Comparison of ENCODE assay signal across 1 cellular context in genomic region chr2:241093133-241093761, GRCh38.
TF ChIP-seq lines count a peak whose summit lies in the region.
"Not testable (repeated sequence)": the region's sequence is repeated elsewhere in the genome, so short reads cannot be mapped to it uniquely, and the experiment has no call there.

No MANE protein-coding gene starts in this region.

TF ChIP-seq in HepG2, 621 proteins besides CTCF, POLR2A, EP300 and RAD21 (continued from another document and continues in another):
- TF ChIP-seq, protein P1, sequence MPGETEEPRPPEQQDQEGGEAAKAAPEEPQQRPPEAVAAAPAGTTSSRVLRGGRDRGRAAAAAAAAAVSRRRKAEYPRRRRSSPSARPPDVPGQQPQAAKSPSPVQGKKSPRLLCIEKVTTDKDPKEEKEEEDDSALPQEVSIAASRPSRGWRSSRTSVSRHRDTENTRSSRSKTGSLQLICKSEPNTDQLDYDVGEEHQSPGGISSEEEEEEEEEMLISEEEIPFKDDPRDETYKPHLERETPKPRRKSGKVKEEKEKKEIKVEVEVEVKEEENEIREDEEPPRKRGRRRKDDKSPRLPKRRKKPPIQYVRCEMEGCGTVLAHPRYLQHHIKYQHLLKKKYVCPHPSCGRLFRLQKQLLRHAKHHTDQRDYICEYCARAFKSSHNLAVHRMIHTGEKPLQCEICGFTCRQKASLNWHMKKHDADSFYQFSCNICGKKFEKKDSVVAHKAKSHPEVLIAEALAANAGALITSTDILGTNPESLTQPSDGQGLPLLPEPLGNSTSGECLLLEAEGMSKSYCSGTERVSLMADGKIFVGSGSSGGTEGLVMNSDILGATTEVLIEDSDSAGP (CRISPR knock-in tag; IDR thresholded peaks at IDR 0.05; ENCODE audit: borderline replicate concordance), result peak; percentile 54; the same call in 1 of the 2 replicates
- TF ChIP-seq, protein P2, sequence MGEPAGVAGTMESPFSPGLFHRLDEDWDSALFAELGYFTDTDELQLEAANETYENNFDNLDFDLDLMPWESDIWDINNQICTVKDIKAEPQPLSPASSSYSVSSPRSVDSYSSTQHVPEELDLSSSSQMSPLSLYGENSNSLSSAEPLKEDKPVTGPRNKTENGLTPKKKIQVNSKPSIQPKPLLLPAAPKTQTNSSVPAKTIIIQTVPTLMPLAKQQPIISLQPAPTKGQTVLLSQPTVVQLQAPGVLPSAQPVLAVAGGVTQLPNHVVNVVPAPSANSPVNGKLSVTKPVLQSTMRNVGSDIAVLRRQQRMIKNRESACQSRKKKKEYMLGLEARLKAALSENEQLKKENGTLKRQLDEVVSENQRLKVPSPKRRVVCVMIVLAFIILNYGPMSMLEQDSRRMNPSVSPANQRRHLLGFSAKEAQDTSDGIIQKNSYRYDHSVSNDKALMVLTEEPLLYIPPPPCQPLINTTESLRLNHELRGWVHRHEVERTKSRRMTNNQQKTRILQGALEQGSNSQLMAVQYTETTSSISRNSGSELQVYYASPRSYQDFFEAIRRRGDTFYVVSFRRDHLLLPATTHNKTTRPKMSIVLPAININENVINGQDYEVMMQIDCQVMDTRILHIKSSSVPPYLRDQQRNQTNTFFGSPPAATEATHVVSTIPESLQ (CRISPR knock-in tag; conservative IDR thresholded peaks at IDR 0.05), result 0 out of 2 replicates have a peak, but pooled peaks have one; percentile 53
- TF ChIP-seq HOXA3 (CRISPR knock-in tag; IDR thresholded peaks at IDR 0.05) (peak; percentile 77; the same call in 1 of the 2 replicates), GATAD2A (CRISPR knock-in tag; IDR thresholded peaks at IDR 0.05) (peak; percentile 93), PITX1 (CRISPR knock-in tag; IDR thresholded peaks at IDR 0.05) (peak; percentile 98), HMG20A (CRISPR knock-in tag; IDR thresholded peaks at IDR 0.05; ENCODE audit: borderline replicate concordance) (peak; percentile 86), KDM2A (CRISPR knock-in tag; IDR thresholded peaks at IDR 0.05; ENCODE audit: borderline replicate concordance, low read depth) (peak; percentile 75), ZNF574 (CRISPR knock-in tag; IDR thresholded peaks at IDR 0.05) (peak; percentile 65), ELF3 (CRISPR knock-in tag; IDR thresholded peaks at IDR 0.05) (peak; percentile 97), ZNF782 (CRISPR knock-in tag; IDR thresholded peaks at IDR 0.05; ENCODE audit: borderline replicate concordance) (0 out of 2 replicates have a peak, but pooled peaks have one; percentile 24), TBX3 (IDR thresholded peaks at IDR 0.05; ENCODE audit: borderline replicate concordance) (peak; percentile 97), ZNF350 (CRISPR knock-in tag; IDR thresholded peaks at IDR 0.05; ENCODE audit: borderline replicate concordance, low read depth) (peak; percentile 62; the same call in 1 of the 2 replicates), KDM3A (CRISPR knock-in tag; IDR thresholded peaks at IDR 0.05; ENCODE audit: low read depth) (peak; percentile 65; the same call in 1 of the 2 replicates), CREB1 (CRISPR knock-in tag; IDR thresholded peaks at IDR 0.05) (peak; percentile 78), PPARG (CRISPR knock-in tag; conservative IDR thresholded peaks at IDR 0.05) (peak; percentile 76; the same call in 1 of the 2 replicates), ZNF143 (CRISPR knock-in tag; IDR thresholded peaks at IDR 0.05) (0 out of 2 replicates have a peak, but pooled peaks have one; percentile 33), YEATS2 (CRISPR knock-in tag; IDR thresholded peaks at IDR 0.05; ENCODE audit: borderline replicate concordance) (peak; percentile 39; the same call in 1 of the 2 replicates), KAT7 (CRISPR knock-in tag; IDR thresholded peaks at IDR 0.05; ENCODE audit: borderline replicate concordance) (0 out of 2 replicates have a peak, but pooled peaks have one; percentile 66), ZNF605 (CRISPR knock-in tag; IDR thresholded peaks at IDR 0.05) (0 out of 2 replicates have a peak, but pooled peaks have one; percentile 60), ZNF747 (CRISPR knock-in tag; IDR thresholded peaks at IDR 0.05; ENCODE audit: borderline replicate concordance) (peak; percentile 63; the same call in 1 of the 2 replicates), PHF5A (CRISPR knock-in tag; IDR thresholded peaks at IDR 0.05; ENCODE audit: low read depth, unreplicated experiment) (peak; percentile 70), ZNF891 (CRISPR knock-in tag; IDR thresholded peaks at IDR 0.05) (0 out of 2 replicates have a peak, but pooled peaks have one; percentile 36), ARID5B (CRISPR knock-in tag; IDR thresholded peaks at IDR 0.05) (peak; percentile 95), GABPA (CRISPR knock-in tag; IDR thresholded peaks at IDR 0.05; ENCODE audit: low read depth) (peak; percentile 59; the same call in 1 of the 2 replicates), ZBTB7A (CRISPR knock-in tag; IDR thresholded peaks at IDR 0.05) (peak; percentile 39; the same call in 1 of the 2 replicates), TEAD3 (CRISPR knock-in tag; optimal IDR thresholded peaks at IDR 0.05; ENCODE audit: borderline replicate concordance) (peak; percentile 85), ELF1 (CRISPR knock-in tag; IDR thresholded peaks at IDR 0.05) (peak; percentile 14; the same call in 1 of the 2 replicates), ZNF724P (CRISPR knock-in tag; IDR thresholded peaks at IDR 0.05; ENCODE audit: borderline replicate concordance) (peak; percentile 66; the same call in 1 of the 2 replicates), FOXO4 (CRISPR knock-in tag; conservative IDR thresholded peaks at IDR 0.05) (0 out of 2 replicates have a peak, but pooled peaks have one; percentile 62), NONO (CRISPR knock-in tag; conservative IDR thresholded peaks at IDR 0.05) (peak; percentile 70)
- TF ChIP-seq, protein P3, sequence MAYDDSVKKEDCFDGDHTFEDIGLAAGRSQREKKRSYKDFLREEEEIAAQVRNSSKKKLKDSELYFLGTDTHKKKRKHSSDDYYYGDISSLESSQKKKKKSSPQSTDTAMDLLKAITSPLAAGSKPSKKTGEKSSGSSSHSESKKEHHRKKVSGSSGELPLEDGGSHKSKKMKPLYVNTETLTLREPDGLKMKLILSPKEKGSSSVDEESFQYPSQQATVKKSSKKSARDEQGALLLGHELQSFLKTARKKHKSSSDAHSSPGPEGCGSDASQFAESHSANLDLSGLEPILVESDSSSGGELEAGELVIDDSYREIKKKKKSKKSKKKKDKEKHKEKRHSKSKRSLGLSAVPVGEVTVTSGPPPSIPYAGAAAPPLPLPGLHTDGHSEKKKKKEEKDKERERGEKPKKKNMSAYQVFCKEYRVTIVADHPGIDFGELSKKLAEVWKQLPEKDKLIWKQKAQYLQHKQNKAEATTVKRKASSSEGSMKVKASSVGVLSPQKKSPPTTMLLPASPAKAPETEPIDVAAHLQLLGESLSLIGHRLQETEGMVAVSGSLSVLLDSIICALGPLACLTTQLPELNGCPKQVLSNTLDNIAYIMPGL (CRISPR knock-in tag; IDR thresholded peaks at IDR 0.05; ENCODE audit: borderline replicate concordance in 1 of 2, low read depth in 1 of 2), result 0 out of 4 replicates have a peak, but pooled peaks of 1 of the 2 experiments have one; percentile 13
- TF ChIP-seq CREB1 (IDR thresholded peaks at IDR 0.05); GABPA (IDR thresholded peaks at IDR 0.05; ENCODE audit: low read depth, low read length); NONO (IDR thresholded peaks at IDR 0.05): not testable (repeated sequence)
- TF ChIP-seq, protein P4, sequence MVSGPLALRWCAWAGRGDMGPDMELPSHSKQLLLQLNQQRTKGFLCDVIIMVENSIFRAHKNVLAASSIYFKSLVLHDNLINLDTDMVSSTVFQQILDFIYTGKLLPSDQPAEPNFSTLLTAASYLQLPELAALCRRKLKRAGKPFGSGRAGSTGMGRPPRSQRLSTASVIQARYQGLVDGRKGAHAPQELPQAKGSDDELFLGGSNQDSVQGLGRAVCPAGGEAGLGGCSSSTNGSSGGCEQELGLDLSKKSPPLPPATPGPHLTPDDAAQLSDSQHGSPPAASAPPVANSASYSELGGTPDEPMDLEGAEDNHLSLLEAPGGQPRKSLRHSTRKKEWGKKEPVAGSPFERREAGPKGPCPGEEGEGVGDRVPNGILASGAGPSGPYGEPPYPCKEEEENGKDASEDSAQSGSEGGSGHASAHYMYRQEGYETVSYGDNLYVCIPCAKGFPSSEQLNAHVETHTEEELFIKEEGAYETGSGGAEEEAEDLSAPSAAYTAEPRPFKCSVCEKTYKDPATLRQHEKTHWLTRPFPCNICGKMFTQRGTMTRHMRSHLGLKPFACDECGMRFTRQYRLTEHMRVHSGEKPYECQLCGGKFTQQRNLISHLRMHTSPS (CRISPR knock-in tag; IDR thresholded peaks at IDR 0.05; ENCODE audit: low read depth), result peak; percentile 89
- TF ChIP-seq, protein P5, sequence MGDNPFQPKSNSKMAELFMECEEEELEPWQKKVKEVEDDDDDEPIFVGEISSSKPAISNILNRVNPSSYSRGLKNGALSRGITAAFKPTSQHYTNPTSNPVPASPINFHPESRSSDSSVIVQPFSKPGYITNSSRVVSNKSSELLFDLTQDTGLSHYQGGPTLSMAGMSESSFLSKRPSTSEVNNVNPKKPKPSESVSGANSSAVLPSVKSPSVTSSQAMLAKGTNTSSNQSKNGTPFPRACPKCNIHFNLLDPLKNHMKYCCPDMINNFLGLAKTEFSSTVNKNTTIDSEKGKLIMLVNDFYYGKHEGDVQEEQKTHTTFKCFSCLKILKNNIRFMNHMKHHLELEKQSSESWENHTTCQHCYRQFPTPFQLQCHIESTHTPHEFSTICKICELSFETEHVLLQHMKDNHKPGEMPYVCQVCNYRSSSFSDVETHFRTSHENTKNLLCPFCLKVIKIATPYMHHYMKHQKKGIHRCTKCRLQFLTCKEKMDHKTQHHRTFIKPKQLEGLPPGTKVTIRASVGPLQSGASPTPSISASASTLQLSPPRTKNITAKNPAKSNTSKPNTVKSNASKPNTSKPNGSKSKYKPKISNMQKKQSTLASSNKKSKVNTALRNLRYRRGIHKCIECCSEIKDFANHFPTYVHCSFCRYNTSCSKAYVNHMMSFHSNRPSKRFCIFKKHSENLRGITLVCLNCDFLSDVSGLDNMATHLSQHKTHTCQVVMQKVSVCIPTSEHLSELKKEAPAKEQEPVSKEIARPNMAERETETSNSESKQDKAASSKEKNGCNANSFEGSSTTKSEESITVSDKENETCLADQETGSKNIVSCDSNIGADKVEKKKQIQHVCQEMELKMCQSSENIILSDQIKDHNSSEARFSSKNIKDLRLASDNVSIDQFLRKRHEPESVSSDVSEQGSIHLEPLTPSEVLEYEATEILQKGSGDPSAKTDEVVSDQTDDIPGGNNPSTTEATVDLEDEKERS (CRISPR knock-in tag; IDR thresholded peaks at IDR 0.05), result peak; percentile 39; the same call in 1 of the 2 replicates
- TF ChIP-seq, protein P6, sequence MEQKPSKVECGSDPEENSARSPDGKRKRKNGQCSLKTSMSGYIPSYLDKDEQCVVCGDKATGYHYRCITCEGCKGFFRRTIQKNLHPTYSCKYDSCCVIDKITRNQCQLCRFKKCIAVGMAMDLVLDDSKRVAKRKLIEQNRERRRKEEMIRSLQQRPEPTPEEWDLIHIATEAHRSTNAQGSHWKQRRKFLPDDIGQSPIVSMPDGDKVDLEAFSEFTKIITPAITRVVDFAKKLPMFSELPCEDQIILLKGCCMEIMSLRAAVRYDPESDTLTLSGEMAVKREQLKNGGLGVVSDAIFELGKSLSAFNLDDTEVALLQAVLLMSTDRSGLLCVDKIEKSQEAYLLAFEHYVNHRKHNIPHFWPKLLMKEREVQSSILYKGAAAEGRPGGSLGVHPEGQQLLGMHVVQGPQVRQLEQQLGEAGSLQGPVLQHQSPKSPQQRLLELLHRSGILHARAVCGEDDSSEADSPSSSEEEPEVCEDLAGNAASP (CRISPR knock-in tag; IDR thresholded peaks at IDR 0.05; ENCODE audit: borderline replicate concordance), result peak; percentile 68; the same call in 1 of the 2 replicates
